ENCODE assay signal across 12 cellular contexts in the genomic region with DNA sequence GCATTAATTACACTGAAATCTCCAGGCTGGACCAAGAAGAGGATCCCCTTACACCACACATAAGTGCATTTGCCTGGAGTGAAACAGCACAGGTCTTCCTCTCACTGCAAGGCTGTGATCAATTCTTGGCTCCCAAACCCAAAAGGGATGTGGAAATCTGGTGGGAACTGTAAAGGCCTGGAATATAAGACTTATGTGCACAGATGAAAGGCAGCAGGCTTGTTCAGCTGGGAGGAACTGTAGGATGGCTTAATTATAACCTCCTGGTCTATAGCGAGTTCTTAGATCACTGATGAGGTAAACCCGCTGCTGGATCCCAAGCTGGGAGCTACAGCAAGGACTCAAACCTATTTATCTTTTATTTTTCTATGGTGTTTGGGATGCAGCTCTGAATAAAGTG.
DNase-seq lines count a peak whose midpoint lies in the region; TF ChIP-seq lines count a peak whose summit lies in the region.
"Had no signal": no experiment of that assay in that cellular context is flagged by ENCODE, and none has a peak within 500 bp of the region (broad histone marks: within the 10 kb centered on the region; RNA-seq: fewer than 3 reads in every experiment).

No MANE protein-coding gene starts in this region.

- no peak overlapping the region for H3K4me3 ChIP-seq in fibroblast of mammary gland (ENCODE audit: control insufficient read depth, low read depth, low read length)
- H3K4me3 ChIP-seq: GM23248 had no signal

- H3K4me3 Mint-ChIP-seq in nephron: no peak overlapping the region
- no peak overlapping the region for H3K4me3 Mint-ChIP-seq in activated T-cell treated with anti-CD3 and anti-CD28 coated beads, Interleukin-2, amount 50 U/mL, for 24 hours
- H3K4me3 Mint-ChIP-seq: CD4-positive, alpha-beta T cell had no signal

- H3K4me1 Mint-ChIP-seq in nephron: peaks cover 12% of the 10 kb centered on the region
- no peaks in the 10 kb centered on the region for H3K4me1 Mint-ChIP-seq in activated T-cell treated with anti-CD3 and anti-CD28 coated beads, Interleukin-2, amount 50 U/mL, for 24 hours (ENCODE audit: low read depth)

- DNase-seq in NCI-H69 (lab: John Stamatoyannopoulos, UW): peak; percentile 28
- DNase-seq in fibroblast of mammary gland (ENCODE audit: low read depth): peak; percentile 76
- no peak for DNase-seq in activated T-cell treated with anti-CD3 and anti-CD28 coated beads, Interleukin-2, amount 50 U/mL, for 24 hours
- DNase-seq in NCI-H2171 (lab: John Stamatoyannopoulos, UW): no peak
- no peak for DNase-seq in NCI-H2227 treated with DMSO at 0.1 percent for 48 hours (lab: John Stamatoyannopoulos, UW)
- DNase-seq: ACHN; AML-193; Caco-2; CD4-positive, alpha-beta T cell; GM23248; HCEC 1CT had no signal

- TF ChIP-seq CTCF in fibroblast of mammary gland (conservative IDR thresholded peaks at IDR 0.05; ENCODE audit: control insufficient read depth, insufficient read depth, low read depth, low read length) (no peak), nephron (IDR thresholded peaks at IDR 0.05; ENCODE audit: unreplicated experiment in 3 of 3) (no peak)

- peak overlapping the region in 2 of 3 experiments; percentile 20 to 62 for H3K27ac Mint-ChIP-seq in nephron
- H3K27ac Mint-ChIP-seq in activated T-cell treated with anti-CD3 and anti-CD28 coated beads, Interleukin-2, amount 50 U/mL, for 24 hours: no peak overlapping the region
- H3K27ac Mint-ChIP-seq: CD4-positive, alpha-beta T cell had no signal

- H3K27me3 Mint-ChIP-seq in nephron (ENCODE audit: low read depth): peaks cover 5% of the 10 kb centered on the region
- peaks cover 8% of the 10 kb centered on the region for H3K27me3 Mint-ChIP-seq in activated T-cell treated with anti-CD3 and anti-CD28 coated beads, Interleukin-2, amount 50 U/mL, for 24 hours

- H3K36me3 Mint-ChIP-seq in nephron (ENCODE audit: low read depth): no peaks in the 10 kb centered on the region
- no peaks in the 10 kb centered on the region for H3K36me3 Mint-ChIP-seq in activated T-cell treated with anti-CD3 and anti-CD28 coated beads, Interleukin-2, amount 50 U/mL, for 24 hours (ENCODE audit: low read depth)

- no peaks in the 10 kb centered on the region for H3K9me3 Mint-ChIP-seq in nephron
- no peaks in the 10 kb centered on the region for H3K9me3 Mint-ChIP-seq in activated T-cell treated with anti-CD3 and anti-CD28 coated beads, Interleukin-2, amount 50 U/mL, for 24 hours
- H3K9me3 Mint-ChIP-seq: CD4-positive, alpha-beta T cell had no signal

Comparison
In these comparisons a context has a peak if more than half of its experiments do, and no peak if none do; other contexts are left out.
1. DNase-seq: peak in NCI-H69 (single experiment) and fibroblast of mammary gland (single experiment); none in activated T-cell treated with anti-CD3 and anti-CD28 coated beads, Interleukin-2, amount 50 U/mL, for 24 hours (single experiment), NCI-H2171 (single experiment) and NCI-H2227 treated with DMSO at 0.1 percent for 48 hours (single experiment).